ENCODE assay signal across 21 cellular contexts in genomic region chr10:115957010-115957395, GRCh38.
"Had no signal": no experiment of that assay in that cellular context is flagged by ENCODE, and none has a peak within 500 bp of the region (broad histone marks: within the 10 kb centered on the region; RNA-seq: fewer than 3 reads in every experiment).

No MANE protein-coding gene starts in this region.

- H3K27me3 ChIP-seq: left lung, neural progenitor cell, sigmoid colon, spleen, tibial nerve, upper lobe of left lung had no signal

- H3K36me3 ChIP-seq: left lung, neural progenitor cell, sigmoid colon, spleen, thoracic aorta, tibial nerve, upper lobe of left lung had no signal

- H3K27me3 Mint-ChIP-seq: naive thymus-derived CD4-positive, alpha-beta T cell; progenitor cell of endocrine pancreas; stimulated activated naive B cell treated with anti-CD40 and anti-IgM and Interleukin-4, amounts not matched to agents 10 μg/mL and 1 μg/mL and 100 μg/mL, for 72 hours; stimulated activated naive CD8-positive, alpha-beta T cell treated with anti-CD3 and anti-CD28 coated beads, Interleukin-15, Interleukin-2, amounts not matched to agents 100 ng/mL and 50 ng/mL, for 24 hours had no signal

- DNase-seq: cortex of kidney; head of caudate nucleus; left lung; mesendoderm; midbrain; naive thymus-derived CD4-positive, alpha-beta T cell; right cardiac atrium; sigmoid colon; spleen; stimulated activated naive B cell treated with anti-CD40 and anti-IgM and Interleukin-4, amounts not matched to agents 10 μg/mL and 1 μg/mL and 100 μg/mL, for 72 hours; upper lobe of left lung had no signal

- H3K9me3 ChIP-seq: left lung, sigmoid colon, spleen, thoracic aorta, tibial nerve, upper lobe of left lung had no signal

- H3K9me3 Mint-ChIP-seq: nephron; neural progenitor cell; stimulated activated naive CD8-positive, alpha-beta T cell treated with anti-CD3 and anti-CD28 coated beads, Interleukin-15, Interleukin-2, amounts not matched to agents 100 ng/mL and 50 ng/mL, for 24 hours had no signal

- H3K4me1 ChIP-seq: left lung, neural progenitor cell, parathyroid adenoma, sigmoid colon, spleen, tibial nerve, upper lobe of left lung had no signal

- H3K4me3 ChIP-seq: left lung, neural progenitor cell, sigmoid colon, skin epidermis, spleen, thoracic aorta, tibial nerve, upper lobe of left lung had no signal

- ATAC-seq: left lung; naive thymus-derived CD4-positive, alpha-beta T cell; right cardiac atrium; stimulated activated naive B cell treated with anti-CD40 and anti-IgM and Interleukin-4, amounts not matched to agents 10 μg/mL and 1 μg/mL and 100 μg/mL, for 72 hours had no signal

- H3K27ac ChIP-seq: left lung, neural progenitor cell, parathyroid adenoma, sigmoid colon, skin epidermis, spleen, thoracic aorta, tibial nerve, upper lobe of left lung had no signal

- H3K36me3 Mint-ChIP-seq: naive thymus-derived CD4-positive, alpha-beta T cell; neural progenitor cell; stimulated activated naive B cell treated with anti-CD40 and anti-IgM and Interleukin-4, amounts not matched to agents 10 μg/mL and 1 μg/mL and 100 μg/mL, for 72 hours had no signal

- H3K9ac ChIP-seq: neural progenitor cell, parathyroid adenoma had no signal

- H3K27ac Mint-ChIP-seq: naive thymus-derived CD4-positive, alpha-beta T cell; nephron; neural progenitor cell; progenitor cell of endocrine pancreas; stimulated activated naive B cell treated with anti-CD40 and anti-IgM and Interleukin-4, amounts not matched to agents 10 μg/mL and 1 μg/mL and 100 μg/mL, for 72 hours; stimulated activated naive CD8-positive, alpha-beta T cell treated with anti-CD3 and anti-CD28 coated beads, Interleukin-15, Interleukin-2, amounts not matched to agents 100 ng/mL and 50 ng/mL, for 24 hours had no signal

- H3K4me3 Mint-ChIP-seq: naive thymus-derived CD4-positive, alpha-beta T cell; nephron; neural progenitor cell; stimulated activated naive B cell treated with anti-CD40 and anti-IgM and Interleukin-4, amounts not matched to agents 10 μg/mL and 1 μg/mL and 100 μg/mL, for 72 hours; stimulated activated naive CD8-positive, alpha-beta T cell treated with anti-CD3 and anti-CD28 coated beads, Interleukin-15, Interleukin-2, amounts not matched to agents 100 ng/mL and 50 ng/mL, for 24 hours had no signal

- H3K79me2 ChIP-seq: parathyroid adenoma had no signal

- H2AFZ ChIP-seq: neural progenitor cell, parathyroid adenoma had no signal

- H3K4me1 Mint-ChIP-seq: naive thymus-derived CD4-positive, alpha-beta T cell; stimulated activated naive B cell treated with anti-CD40 and anti-IgM and Interleukin-4, amounts not matched to agents 10 μg/mL and 1 μg/mL and 100 μg/mL, for 72 hours had no signal

- H3K4me2 ChIP-seq: neural progenitor cell had no signal

- FAIRE-seq: frontal cortex, urothelium cell line had no signal
